ENCODE assay signal across 9 cellular contexts in genomic region chr12:11746024-11746771, GRCh38.
DNase-seq lines count a peak whose midpoint lies in the region; ATAC-seq and TF ChIP-seq lines count a peak whose summit lies in the region.
"Had no signal": no experiment of that assay in that cellular context is flagged by ENCODE, and none has a peak within 500 bp of the region (broad histone marks: within the 10 kb centered on the region; RNA-seq: fewer than 3 reads in every experiment).

No MANE protein-coding gene starts in this region.

- DNase-seq in Ammon's horn (ENCODE audit: low spot score), result peak; percentile 58
- DNase-seq in RWPE2 (ENCODE audit: low spot score), result peak; percentile 55
- peak; percentile 84 for DNase-seq in islet precursor cell
- DNase-seq in activated gamma-delta T cell treated with Interleukin-2 at 50 U/mL for 16 hours, result no peak
- DNase-seq in psoas muscle, result no peak
- DNase-seq in activated naive CD4-positive, alpha-beta T cell treated with anti-CD3 and anti-CD28 coated beads, Interleukin-2, amount 10 ng/mL, durations not matched to agents 7 days and 5 days, result no peak
- no peak for DNase-seq in GM13976 (ENCODE audit: low spot score)
- DNase-seq: activated CD8-positive, alpha-beta memory T cell treated with anti-CD3 and anti-CD28 coated beads, Interleukin-2, amount 10 ng/mL, durations not matched to agents 7 days and 5 days had no signal

- in situ Hi-C loops in GM13976 (cut with MboI; ENCODE audit: low sequenced_read_pairs, unreplicated experiment), result loop anchor here (10.0 kb wide), 1 partner anchor 191 kb away; no protein-coding TSS in a partner anchor

- ATAC-seq in HG02588 (IDR thresholded peaks at IDR 0.05; ENCODE audit: unreplicated experiment), result peak; percentile 44
- ATAC-seq in RWPE2 (ENCODE audit: low read depth), result peak; percentile 90
- ATAC-seq in psoas muscle, result no peak
- ATAC-seq: activated CD8-positive, alpha-beta memory T cell treated with anti-CD3 and anti-CD28 coated beads, Interleukin-2, amount 10 ng/mL, durations not matched to agents 7 days and 5 days had no signal

- H3K9me3 ChIP-seq in RWPE2 (ENCODE audit: severe bottlenecking), result no peaks in the 10 kb centered on the region
- H3K9me3 ChIP-seq in psoas muscle, result no peaks in the 10 kb centered on the region

- CTCF ChIA-PET in activated naive CD4-positive, alpha-beta T cell treated with anti-CD3 and anti-CD28 coated beads, Interleukin-2, amount 10 ng/mL, durations not matched to agents 7 days and 5 days (lab: Charles Lee), result no interaction called here

- 83 to 86% (median 86%) methylated on average over 8 of the region's 8 CpGs for WGBS in psoas muscle, 3 donors

- H3K36me3 Mint-ChIP-seq in activated naive CD4-positive, alpha-beta T cell treated with anti-CD3 and anti-CD28 coated beads, Interleukin-2, amount 10 ng/mL, durations not matched to agents 7 days and 5 days, result peaks cover 14% of the 10 kb centered on the region

- no peaks in the 10 kb centered on the region for H3K9me3 Mint-ChIP-seq in activated naive CD4-positive, alpha-beta T cell treated with anti-CD3 and anti-CD28 coated beads, Interleukin-2, amount 10 ng/mL, durations not matched to agents 7 days and 5 days

- TF ChIP-seq CTCF in RWPE2 (IDR thresholded peaks at IDR 0.05; ENCODE audit: poor library complexity, severe bottlenecking) (no peak), psoas muscle (IDR thresholded peaks at IDR 0.05) (no peak), GM13976 (IDR thresholded peaks at IDR 0.05; ENCODE audit: borderline replicate concordance, control extremely low read depth, extremely low read depth, insufficient read depth, missing control alignments) (no peak)

- H3K4me3 Mint-ChIP-seq in activated naive CD4-positive, alpha-beta T cell treated with anti-CD3 and anti-CD28 coated beads, Interleukin-2, amount 10 ng/mL, durations not matched to agents 7 days and 5 days, result no peak overlapping the region
- H3K4me3 Mint-ChIP-seq: activated CD8-positive, alpha-beta memory T cell treated with anti-CD3 and anti-CD28 coated beads, Interleukin-2, amount 10 ng/mL, durations not matched to agents 7 days and 5 days had no signal

- H3K4me1 ChIP-seq in RWPE2 (ENCODE audit: insufficient read depth, poor library complexity, severe bottlenecking) (peaks cover 50% of the 10 kb centered on the region), psoas muscle (peaks cover 12% of the 10 kb centered on the region)

- H3K36me3 ChIP-seq in RWPE2 (ENCODE audit: low read depth) (no peaks in the 10 kb centered on the region), psoas muscle (ENCODE audit: insufficient read depth in 1 of 2, low read depth in 1 of 2) (peaks cover 0 to 2% of the 10 kb centered on the region in 2 donors)

- no peak overlapping the region for H3K27ac Mint-ChIP-seq in activated naive CD4-positive, alpha-beta T cell treated with anti-CD3 and anti-CD28 coated beads, Interleukin-2, amount 10 ng/mL, durations not matched to agents 7 days and 5 days
- H3K27ac Mint-ChIP-seq: activated CD8-positive, alpha-beta memory T cell treated with anti-CD3 and anti-CD28 coated beads, Interleukin-2, amount 10 ng/mL, durations not matched to agents 7 days and 5 days had no signal

- intact Hi-C loops in psoas muscle (cut with DNase I), result no loop called here

- H3K27me3 Mint-ChIP-seq in activated naive CD4-positive, alpha-beta T cell treated with anti-CD3 and anti-CD28 coated beads, Interleukin-2, amount 10 ng/mL, durations not matched to agents 7 days and 5 days, result no peaks in the 10 kb centered on the region
- H3K27me3 Mint-ChIP-seq: activated CD8-positive, alpha-beta memory T cell treated with anti-CD3 and anti-CD28 coated beads, Interleukin-2, amount 10 ng/mL, durations not matched to agents 7 days and 5 days had no signal

- H3K27ac ChIP-seq in RWPE2 (ENCODE audit: poor library complexity, severe bottlenecking) (peak overlapping the region; percentile 92), psoas muscle (no peak overlapping the region)

- H3K4me1 Mint-ChIP-seq in activated naive CD4-positive, alpha-beta T cell treated with anti-CD3 and anti-CD28 coated beads, Interleukin-2, amount 10 ng/mL, durations not matched to agents 7 days and 5 days, result peaks cover 16% of the 10 kb centered on the region

- H3K27me3 ChIP-seq in RWPE2 (ENCODE audit: insufficient read depth, poor library complexity, severe bottlenecking) (no peaks in the 10 kb centered on the region), psoas muscle (ENCODE audit: insufficient read depth in 3 of 3, low read length in 2 of 3) (no peaks in the 10 kb centered on the region)

- no peak overlapping the region for H3K4me3 ChIP-seq in RWPE2 (ENCODE audit: severe bottlenecking)
- no peak overlapping the region for H3K4me3 ChIP-seq in psoas muscle

Comparison
In these comparisons a context has a peak if more than half of its experiments do, and no peak if none do; other contexts are left out.
1. DNase-seq: peak in Ammon's horn (single experiment), RWPE2 (single experiment) and islet precursor cell (single experiment); none in activated gamma-delta T cell treated with Interleukin-2 at 50 U/mL for 16 hours (single experiment), psoas muscle (0 of 2), activated naive CD4-positive, alpha-beta T cell treated with anti-CD3 and anti-CD28 coated beads, Interleukin-2, amount 10 ng/mL, durations not matched to agents 7 days and 5 days (single experiment) and GM13976 (single experiment).
2. ATAC-seq: peak in HG02588 (single experiment) and RWPE2 (single experiment); none in psoas muscle (0 of 4).